Comparison of ENCODE assay signal across 7 cellular contexts in the genomic region with DNA sequence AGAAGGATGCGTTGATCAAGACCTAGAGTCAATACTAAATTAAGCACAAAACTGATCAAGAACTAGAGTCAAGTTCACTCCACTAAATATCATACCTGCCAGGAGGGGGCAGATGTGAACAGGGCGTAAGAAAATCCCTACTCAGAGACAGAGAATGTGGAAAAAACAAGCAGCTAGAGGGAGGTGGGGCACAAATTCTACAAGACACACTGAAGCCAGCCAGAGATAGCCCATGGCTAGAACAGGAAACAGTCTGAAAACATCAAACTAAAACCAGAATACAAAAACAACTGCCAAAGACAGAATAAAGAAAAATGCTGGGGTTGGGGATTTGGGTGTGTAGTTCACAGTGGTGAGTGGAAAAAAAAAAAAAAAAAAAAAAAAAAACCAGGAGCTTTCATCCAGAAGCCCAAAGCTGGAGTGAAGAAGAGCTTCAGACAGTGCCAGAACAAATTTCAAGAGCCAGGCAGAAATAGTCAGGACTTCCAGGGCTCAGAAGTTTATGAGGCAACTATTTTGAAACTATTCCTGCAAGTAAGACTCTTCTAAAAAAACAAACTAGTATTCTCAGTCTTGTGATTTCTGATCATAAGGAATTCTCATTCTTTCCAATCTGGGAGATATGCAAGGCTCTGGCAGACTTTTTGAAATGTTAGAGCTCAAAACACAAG.
DNase-seq lines count a peak whose midpoint lies in the region; ATAC-seq and TF ChIP-seq lines count a peak whose summit lies in the region.

No MANE protein-coding gene starts in this region.

- H3K27ac Mint-ChIP-seq in brain: peak overlapping the region in 2 of 5 experiments; percentile 6 to 39

- no peaks in the 10 kb centered on the region for H3K27me3 Mint-ChIP-seq in brain

- H3K79me2 ChIP-seq in GM23248 (ENCODE audit: insufficient read depth): no peaks in the 10 kb centered on the region

- peak overlapping the region; percentile 54 for H3K9ac ChIP-seq in GM23248

- H3K9me2 ChIP-seq in GM23248 (ENCODE audit: insufficient read depth): no peaks in the 10 kb centered on the region

- H3K4me2 ChIP-seq in GM23248 (ENCODE audit: unreplicated experiment): peak overlapping the region; percentile 40

- peaks cover 6% of the 10 kb centered on the region for H3K4me1 Mint-ChIP-seq in brain

- H3K9me3 Mint-ChIP-seq in brain: peaks cover 0 to 4% (median 0%) of the 10 kb centered on the region in 5 experiments

- DNase-seq in GM04503 (ENCODE audit: low read depth) (peak; percentile 71), GM23248 (peak; percentile 90), LoVo (ENCODE audit: low spot score) (peak; percentile 52), SHP77 (lab: John Stamatoyannopoulos, UW) (peak; percentile 24 to 39), left colon (peak; percentile 57 to 73)
- DNase-seq in stimulated activated CD4-positive, alpha-beta T cell treated with anti-CD3 and anti-CD28 coated beads, Interleukin-4, amount 100 ng/mL, for 4 hours: peak; percentile 13 to 34

- H3K4me3 Mint-ChIP-seq in brain: no peak overlapping the region

- 0 out of 2 replicates have a peak overlapping the region, but pooled peaks have one; percentile 16 for H3K4me3 ChIP-seq in GM23248

- H3K36me3 ChIP-seq in GM23248 (ENCODE audit: low read depth): no peaks in the 10 kb centered on the region

- H3K4me1 ChIP-seq in GM23248 (ENCODE audit: insufficient read depth): peaks cover 42% of the 10 kb centered on the region

- H3K27me3 ChIP-seq in GM23248 (replicated peaks; ENCODE audit: insufficient read depth): no peaks in the 10 kb centered on the region

- H3K36me3 Mint-ChIP-seq in brain: no peaks in the 10 kb centered on the region

- 38 to 40% methylated on average over 2 of the region's 2 CpGs for WGBS in GM23248 (ENCODE audit: low coverage in 1 of 2, low lambda C conversion rate in 2 of 2, missing lambda C conversion rate in 2 of 2), 2 experiments

- intact Hi-C loops in left colon (cut with DNase I, micrococcal nuclease): loop anchor here in 1 of 2 donors (5.0 to 10.0 kb wide), 2 partner anchors 115 to 192 kb away; no protein-coding TSS in a partner anchor

- no peaks in the 10 kb centered on the region for H4K20me1 ChIP-seq in GM23248 (ENCODE audit: insufficient read depth)

- no peaks in the 10 kb centered on the region for H3K9me3 ChIP-seq in GM23248 (ENCODE audit: low read depth)

- H3F3A ChIP-seq in GM23248 (ENCODE audit: insufficient read depth): peaks cover 30% of the 10 kb centered on the region

- peak; percentile 55 to 60 for TF ChIP-seq CTCF in brain (conservative IDR thresholded peaks at IDR 0.05)

- peak; percentile 100 for ATAC-seq in left colon

- in situ Hi-C loops in GM23248 (cut with MboI): no loop called here

- H3K27ac ChIP-seq in GM23248: peak overlapping the region; percentile 69

- H2AFZ ChIP-seq in GM23248: peak overlapping the region; percentile 75

Comparison
In these comparisons a context has a peak if more than half of its experiments do, and no peak if none do; other contexts are left out.
1. Peak in every context shown above with its lines: DNase-seq, ATAC-seq, H3K4me3 ChIP-seq and H3K27ac ChIP-seq.
2. DNase-seq: peak in every context shown above with its lines; median percentile 90 in GM23248; 71 in GM04503; 65 in left colon; 52 in LoVo; 32 in SHP77; 24 in stimulated activated CD4-positive, alpha-beta T cell treated with anti-CD3 and anti-CD28 coated beads, Interleukin-4, amount 100 ng/mL, for 4 hours.